ENCODE assay signal across 2 cellular contexts in genomic region chr12:42386310-42386709, GRCh38.
TF ChIP-seq lines count a peak whose summit lies in the region.

No MANE protein-coding gene starts in this region.

TF ChIP-seq in IMR-90, 13 proteins besides CTCF, POLR2A, EP300 and RAD21:
- TF ChIP-seq SMC3 (IDR thresholded peaks at IDR 0.05; ENCODE audit: low read depth, low read length), result no peak
- TF ChIP-seq, protein P1, sequence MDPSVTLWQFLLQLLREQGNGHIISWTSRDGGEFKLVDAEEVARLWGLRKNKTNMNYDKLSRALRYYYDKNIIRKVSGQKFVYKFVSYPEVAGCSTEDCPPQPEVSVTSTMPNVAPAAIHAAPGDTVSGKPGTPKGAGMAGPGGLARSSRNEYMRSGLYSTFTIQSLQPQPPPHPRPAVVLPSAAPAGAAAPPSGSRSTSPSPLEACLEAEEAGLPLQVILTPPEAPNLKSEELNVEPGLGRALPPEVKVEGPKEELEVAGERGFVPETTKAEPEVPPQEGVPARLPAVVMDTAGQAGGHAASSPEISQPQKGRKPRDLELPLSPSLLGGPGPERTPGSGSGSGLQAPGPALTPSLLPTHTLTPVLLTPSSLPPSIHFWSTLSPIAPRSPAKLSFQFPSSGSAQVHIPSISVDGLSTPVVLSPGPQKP (IDR thresholded peaks at IDR 0.05; ENCODE audit: borderline replicate concordance, low read depth, low read length), result no peak
- no peak for TF ChIP-seq NFE2L2 (IDR thresholded peaks at IDR 0.05; ENCODE audit: low read depth, low read length)
- no peak for TF ChIP-seq CHD1 (IDR thresholded peaks at IDR 0.05; ENCODE audit: low read depth, low read length)
- no peak for TF ChIP-seq FOS (IDR thresholded peaks at IDR 0.05; ENCODE audit: low read depth, low read length)
TF ChIP-seq in IMR-90: peak in this region for 0.

TF ChIP-seq in K562, 482 proteins besides CTCF, POLR2A, EP300 and RAD21:
- TF ChIP-seq SP1 (CRISPR knock-in tag; IDR thresholded peaks at IDR 0.05), result no peak
- TF ChIP-seq TCF7 (IDR thresholded peaks at IDR 0.05; ENCODE audit: borderline replicate concordance), result no peak
- TF ChIP-seq, protein P2, sequence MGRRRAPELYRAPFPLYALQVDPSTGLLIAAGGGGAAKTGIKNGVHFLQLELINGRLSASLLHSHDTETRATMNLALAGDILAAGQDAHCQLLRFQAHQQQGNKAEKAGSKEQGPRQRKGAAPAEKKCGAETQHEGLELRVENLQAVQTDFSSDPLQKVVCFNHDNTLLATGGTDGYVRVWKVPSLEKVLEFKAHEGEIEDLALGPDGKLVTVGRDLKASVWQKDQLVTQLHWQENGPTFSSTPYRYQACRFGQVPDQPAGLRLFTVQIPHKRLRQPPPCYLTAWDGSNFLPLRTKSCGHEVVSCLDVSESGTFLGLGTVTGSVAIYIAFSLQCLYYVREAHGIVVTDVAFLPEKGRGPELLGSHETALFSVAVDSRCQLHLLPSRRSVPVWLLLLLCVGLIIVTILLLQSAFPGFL (CRISPR knock-in tag; IDR thresholded peaks at IDR 0.05), result no peak
- no peak for TF ChIP-seq POLR2AphosphoS5 (IDR thresholded peaks at IDR 0.05; ENCODE audit: control insufficient read depth, insufficient read depth, low read depth, low read length)
- no peak for TF ChIP-seq MBD2 (IDR thresholded peaks at IDR 0.05; ENCODE audit: borderline replicate concordance, low read depth)
- no peak for TF ChIP-seq PBX2 (CRISPR knock-in tag; IDR thresholded peaks at IDR 0.05; ENCODE audit: low read depth)
- no peak for TF ChIP-seq PBX2 (tag; conservative IDR thresholded peaks at IDR 0.05; ENCODE audit: low read depth)
- TF ChIP-seq HSF4 (CRISPR knock-in tag; IDR thresholded peaks at IDR 0.05; ENCODE audit: borderline replicate concordance), result no peak
- no peak for TF ChIP-seq BMI1 (IDR thresholded peaks at IDR 0.05; ENCODE audit: low read length)
- TF ChIP-seq CREBBP (IDR thresholded peaks at IDR 0.05; ENCODE audit: low read depth, low read length), result no peak
- no peak for TF ChIP-seq CBX2 (IDR thresholded peaks at IDR 0.05; ENCODE audit: insufficient read depth, low read length, poor library complexity, severe bottlenecking)
- TF ChIP-seq ZNF780A (CRISPR knock-in tag; IDR thresholded peaks at IDR 0.05), result no peak
- no peak for TF ChIP-seq ZFPM2 (CRISPR knock-in tag; IDR thresholded peaks at IDR 0.05)
TF ChIP-seq in K562: peak in this region for 0.
